Comparison of ENCODE assay signal across 1 cellular context in the genomic region with DNA sequence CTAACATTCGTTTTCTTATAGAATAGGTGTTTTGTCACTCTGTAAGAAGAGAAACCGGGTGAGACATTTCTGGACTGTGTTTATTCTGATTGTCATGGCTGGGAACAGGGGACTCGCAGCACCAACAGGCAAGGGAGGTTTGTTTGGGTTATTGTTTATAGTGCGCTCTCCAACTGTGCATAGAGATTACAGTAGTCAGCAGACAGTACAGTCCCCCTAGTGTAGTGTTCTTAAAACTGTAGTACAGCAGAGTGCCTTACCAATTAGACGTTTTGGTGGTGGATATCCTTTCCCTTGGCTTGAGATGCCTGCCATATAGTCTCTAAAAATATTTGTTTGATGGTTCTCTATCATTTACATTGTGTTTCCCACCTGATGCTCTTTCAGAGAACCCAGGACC.
TF ChIP-seq lines count a peak whose summit lies in the region.

No MANE protein-coding gene starts in this region.

TF ChIP-seq in HepG2, 621 proteins besides CTCF, POLR2A, EP300 and RAD21 (continued from another document):
- TF ChIP-seq, protein P1, sequence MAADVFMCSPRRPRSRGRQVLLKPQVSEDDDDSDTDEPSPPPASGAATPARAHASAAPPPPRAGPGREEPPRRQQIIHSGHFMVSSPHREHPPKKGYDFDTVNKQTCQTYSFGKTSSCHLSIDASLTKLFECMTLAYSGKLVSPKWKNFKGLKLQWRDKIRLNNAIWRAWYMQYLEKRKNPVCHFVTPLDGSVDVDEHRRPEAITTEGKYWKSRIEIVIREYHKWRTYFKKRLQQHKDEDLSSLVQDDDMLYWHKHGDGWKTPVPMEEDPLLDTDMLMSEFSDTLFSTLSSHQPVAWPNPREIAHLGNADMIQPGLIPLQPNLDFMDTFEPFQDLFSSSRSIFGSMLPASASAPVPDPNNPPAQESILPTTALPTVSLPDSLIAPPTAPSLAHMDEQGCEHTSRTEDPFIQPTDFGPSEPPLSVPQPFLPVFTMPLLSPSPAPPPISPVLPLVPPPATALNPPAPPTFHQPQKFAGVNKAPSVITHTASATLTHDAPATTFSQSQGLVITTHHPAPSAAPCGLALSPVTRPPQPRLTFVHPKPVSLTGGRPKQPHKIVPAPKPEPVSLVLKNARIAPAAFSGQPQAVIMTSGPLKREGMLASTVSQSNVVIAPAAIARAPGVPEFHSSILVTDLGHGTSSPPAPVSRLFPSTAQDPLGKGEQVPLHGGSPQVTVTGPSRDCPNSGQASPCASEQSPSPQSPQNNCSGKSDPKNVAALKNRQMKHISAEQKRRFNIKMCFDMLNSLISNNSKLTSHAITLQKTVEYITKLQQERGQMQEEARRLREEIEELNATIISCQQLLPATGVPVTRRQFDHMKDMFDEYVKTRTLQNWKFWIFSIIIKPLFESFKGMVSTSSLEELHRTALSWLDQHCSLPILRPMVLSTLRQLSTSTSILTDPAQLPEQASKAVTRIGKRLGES (CRISPR knock-in tag; IDR thresholded peaks at IDR 0.05; ENCODE audit: borderline replicate concordance): no peak
- TF ChIP-seq SALL1 (CRISPR knock-in tag; IDR thresholded peaks at IDR 0.05) (no peak), ZNF644 (CRISPR knock-in tag; IDR thresholded peaks at IDR 0.05; ENCODE audit: low read depth) (no peak)
- TF ChIP-seq, protein P2, sequence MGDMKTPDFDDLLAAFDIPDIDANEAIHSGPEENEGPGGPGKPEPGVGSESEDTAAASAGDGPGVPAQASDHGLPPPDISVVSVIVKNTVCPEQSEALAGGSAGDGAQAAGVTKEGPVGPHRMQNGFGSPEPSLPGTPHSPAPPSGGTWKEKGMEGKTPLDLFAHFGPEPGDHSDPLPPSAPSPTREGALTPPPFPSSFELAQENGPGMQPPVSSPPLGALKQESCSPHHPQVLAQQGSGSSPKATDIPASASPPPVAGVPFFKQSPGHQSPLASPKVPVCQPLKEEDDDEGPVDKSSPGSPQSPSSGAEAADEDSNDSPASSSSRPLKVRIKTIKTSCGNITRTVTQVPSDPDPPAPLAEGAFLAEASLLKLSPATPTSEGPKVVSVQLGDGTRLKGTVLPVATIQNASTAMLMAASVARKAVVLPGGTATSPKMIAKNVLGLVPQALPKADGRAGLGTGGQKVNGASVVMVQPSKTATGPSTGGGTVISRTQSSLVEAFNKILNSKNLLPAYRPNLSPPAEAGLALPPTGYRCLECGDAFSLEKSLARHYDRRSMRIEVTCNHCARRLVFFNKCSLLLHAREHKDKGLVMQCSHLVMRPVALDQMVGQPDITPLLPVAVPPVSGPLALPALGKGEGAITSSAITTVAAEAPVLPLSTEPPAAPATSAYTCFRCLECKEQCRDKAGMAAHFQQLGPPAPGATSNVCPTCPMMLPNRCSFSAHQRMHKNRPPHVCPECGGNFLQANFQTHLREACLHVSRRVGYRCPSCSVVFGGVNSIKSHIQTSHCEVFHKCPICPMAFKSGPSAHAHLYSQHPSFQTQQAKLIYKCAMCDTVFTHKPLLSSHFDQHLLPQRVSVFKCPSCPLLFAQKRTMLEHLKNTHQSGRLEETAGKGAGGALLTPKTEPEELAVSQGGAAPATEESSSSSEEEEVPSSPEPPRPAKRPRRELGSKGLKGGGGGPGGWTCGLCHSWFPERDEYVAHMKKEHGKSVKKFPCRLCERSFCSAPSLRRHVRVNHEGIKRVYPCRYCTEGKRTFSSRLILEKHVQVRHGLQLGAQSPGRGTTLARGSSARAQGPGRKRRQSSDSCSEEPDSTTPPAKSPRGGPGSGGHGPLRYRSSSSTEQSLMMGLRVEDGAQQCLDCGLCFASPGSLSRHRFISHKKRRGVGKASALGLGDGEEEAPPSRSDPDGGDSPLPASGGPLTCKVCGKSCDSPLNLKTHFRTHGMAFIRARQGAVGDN (CRISPR knock-in tag; IDR thresholded peaks at IDR 0.05): no peak
